ENCODE assay signal across 8 cellular contexts in genomic region chr4:39526283-39526682, GRCh38. TPM values are rescaled to one million over a fixed set of nuclear protein-coding genes. Genes with fewer than 3 reads are reported as not detected.
A peak's percentile ranks its signal among the peaks of the same experiment; 100 is the strongest.
DNase-seq lines count a peak whose midpoint lies in the region; ATAC-seq lines count a peak whose summit lies in the region.

No MANE protein-coding gene starts in this region.

- H3K36me3 ChIP-seq in thymus (ENCODE audit: control insufficient read depth, insufficient read depth): no peaks in the 10 kb centered on the region

- H3K4me3 Mint-ChIP-seq in activated CD8-positive, alpha-beta memory T cell treated with anti-CD3 and anti-CD28 coated beads, Interleukin-2, amount 10 ng/mL, durations not matched to agents 7 days and 5 days: peak overlapping the region; percentile 96
- peak overlapping the region; percentile 98 for H3K4me3 Mint-ChIP-seq in activated naive CD8-positive, alpha-beta T cell treated with anti-CD3 and anti-CD28 coated beads, Interleukin-2, amount 50 U/mL, for 24 hours

- 18% methylated on average over 4 of the region's 4 CpGs for WGBS in thymus

- H3K27me3 Mint-ChIP-seq in activated CD8-positive, alpha-beta memory T cell treated with anti-CD3 and anti-CD28 coated beads, Interleukin-2, amount 10 ng/mL, durations not matched to agents 7 days and 5 days: no peaks in the 10 kb centered on the region
- H3K27me3 Mint-ChIP-seq in activated naive CD8-positive, alpha-beta T cell treated with anti-CD3 and anti-CD28 coated beads, Interleukin-2, amount 50 U/mL, for 24 hours: no peaks in the 10 kb centered on the region

- H3K36me3 Mint-ChIP-seq in activated CD8-positive, alpha-beta memory T cell treated with anti-CD3 and anti-CD28 coated beads, Interleukin-2, amount 10 ng/mL, durations not matched to agents 7 days and 5 days: peaks cover 11% of the 10 kb centered on the region
- peaks cover 7% of the 10 kb centered on the region for H3K36me3 Mint-ChIP-seq in activated naive CD8-positive, alpha-beta T cell treated with anti-CD3 and anti-CD28 coated beads, Interleukin-2, amount 50 U/mL, for 24 hours (ENCODE audit: low read depth)

- H3K27ac Mint-ChIP-seq in activated CD8-positive, alpha-beta memory T cell treated with anti-CD3 and anti-CD28 coated beads, Interleukin-2, amount 10 ng/mL, durations not matched to agents 7 days and 5 days: peak overlapping the region; percentile 80
- H3K27ac Mint-ChIP-seq in activated naive CD8-positive, alpha-beta T cell treated with anti-CD3 and anti-CD28 coated beads, Interleukin-2, amount 50 U/mL, for 24 hours: peak overlapping the region; percentile 87

- H3K9me3 ChIP-seq in thymus (ENCODE audit: control insufficient read depth): no peaks in the 10 kb centered on the region

- H3K4me3 ChIP-seq in thymus (ENCODE audit: low read length): peak overlapping the region; percentile 64

- peaks cover 16% of the 10 kb centered on the region for H3K4me1 Mint-ChIP-seq in activated CD8-positive, alpha-beta memory T cell treated with anti-CD3 and anti-CD28 coated beads, Interleukin-2, amount 10 ng/mL, durations not matched to agents 7 days and 5 days
- H3K4me1 Mint-ChIP-seq in activated naive CD8-positive, alpha-beta T cell treated with anti-CD3 and anti-CD28 coated beads, Interleukin-2, amount 50 U/mL, for 24 hours: peaks cover 17% of the 10 kb centered on the region

- no peak overlapping the region for H3K27ac ChIP-seq in thymus (ENCODE audit: low read depth)

- H3K27me3 ChIP-seq in thymus (ENCODE audit: control insufficient read depth, insufficient read depth): no peaks in the 10 kb centered on the region

- DNase-seq in activated CD8-positive, alpha-beta memory T cell treated with anti-CD3 and anti-CD28 coated beads, Interleukin-2, amount 10 ng/mL, durations not matched to agents 7 days and 5 days: no peak
- no peak for DNase-seq in activated CD8-positive, alpha-beta memory T cell treated with anti-CD3 and anti-CD28 coated beads, Interleukin-2, amount 50 U/mL, for 48 hours
- DNase-seq in activated naive CD8-positive, alpha-beta T cell treated with anti-CD3 and anti-CD28 coated beads, Interleukin-2, amount 50 U/mL, for 24 hours: no peak
- DNase-seq in left kidney (ENCODE audit: low read depth, low spot score) (peak; percentile 19), HK-2 (ENCODE audit: unreplicated experiment) (no peak)

- no peaks in the 10 kb centered on the region for H3K4me1 ChIP-seq in thymus (ENCODE audit: control insufficient read depth, insufficient read depth, low read length)

- peaks cover 3% of the 10 kb centered on the region for H3K9me3 Mint-ChIP-seq in activated CD8-positive, alpha-beta memory T cell treated with anti-CD3 and anti-CD28 coated beads, Interleukin-2, amount 10 ng/mL, durations not matched to agents 7 days and 5 days (ENCODE audit: low read depth)
- H3K9me3 Mint-ChIP-seq in activated naive CD8-positive, alpha-beta T cell treated with anti-CD3 and anti-CD28 coated beads, Interleukin-2, amount 50 U/mL, for 24 hours: peaks cover 13% of the 10 kb centered on the region

- no peak for ATAC-seq in activated CD8-positive, alpha-beta memory T cell treated with anti-CD3 and anti-CD28 coated beads, Interleukin-2, amount 10 ng/mL, durations not matched to agents 7 days and 5 days
- no peak for ATAC-seq in activated naive CD8-positive, alpha-beta T cell treated with anti-CD3 and anti-CD28 coated beads, Interleukin-2, amount 50 U/mL, for 24 hours
- ATAC-seq in HG03378 (IDR thresholded peaks at IDR 0.05; ENCODE audit: unreplicated experiment) (no peak), HG03571 (IDR thresholded peaks at IDR 0.05; ENCODE audit: unreplicated experiment) (no peak)

- CTCF ChIA-PET in activated CD8-positive, alpha-beta memory T cell treated with anti-CD3 and anti-CD28 coated beads, Interleukin-2, amount 10 ng/mL, durations not matched to agents 7 days and 5 days (lab: Charles Lee): interaction anchor here (1.9 kb wide), 2 partner anchors 57 to 67 kb away, joined by 4 to 12 read pairs; partner anchors contain the start of gene LIAS

RNA-seq across cellular contexts. Expression of gene UGDH, which starts 1.0 kb away (rescaled TPM):
- 10 to 100 TPM; 11.9 to 20.2 TPM for total RNA-seq in activated CD8-positive, alpha-beta memory T cell treated with anti-CD3 and anti-CD28 coated beads, Interleukin-2, amount 10 ng/mL, durations not matched to agents 7 days and 5 days
- polyA plus RNA-seq in thymus: 11.7 TPM
